Comparison of ENCODE assay signal across 11 cellular contexts in the genomic region with DNA sequence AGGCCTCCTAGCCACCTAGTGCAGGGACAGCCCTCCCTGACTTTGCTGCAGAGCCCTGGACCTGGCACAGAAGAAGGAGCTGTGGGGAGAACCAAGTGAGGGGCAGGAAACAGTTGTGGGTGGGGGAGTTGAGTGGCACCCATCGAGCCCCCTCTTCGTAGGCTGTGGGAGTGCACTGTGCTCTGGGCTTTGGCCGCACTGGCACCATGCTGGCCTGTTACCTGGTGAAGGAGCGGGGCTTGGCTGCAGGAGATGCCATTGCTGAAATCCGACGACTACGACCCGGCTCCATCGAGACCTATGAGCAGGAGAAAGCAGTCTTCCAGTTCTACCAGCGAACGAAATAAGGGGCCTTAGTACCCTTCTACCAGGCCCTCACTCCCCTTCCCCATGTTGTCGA. TPM values are rescaled to one million over a fixed set of nuclear protein-coding genes. Genes with fewer than 3 reads are reported as not detected.
DNase-seq lines count a peak whose midpoint lies in the region; ATAC-seq and TF ChIP-seq lines count a peak whose summit lies in the region.
"Had no signal": no experiment of that assay in that cellular context is flagged by ENCODE, and none has a peak within 500 bp of the region (broad histone marks: within the 10 kb centered on the region; RNA-seq: fewer than 3 reads in every experiment).

No MANE protein-coding gene starts in this region.

- peak overlapping the region in 7 of 12 donors; percentile 73 to 96 (median 78) for H3K4me3 ChIP-seq in heart left ventricle
- H3K4me3 ChIP-seq in right atrium auricular region, result peak overlapping the region in 1 of 2 donors; percentile 98
- peak overlapping the region; percentile 59 for H3K4me3 ChIP-seq in astrocyte of the spinal cord (ENCODE audit: low read depth, low read length)
- peak overlapping the region; percentile 82 to 91 (median 85) for H3K4me3 ChIP-seq in right lobe of liver
- no peak overlapping the region for H3K4me3 ChIP-seq in Karpas-422 (ENCODE audit: low read length)
- H3K4me3 ChIP-seq: BLaER1 treated with 17β-estradiol and CSF1 and Interleukin-3, amounts not matched to agents 10 nM and 100 nM had no signal

- peak overlapping the region; percentile 90 for H3K4me3 Mint-ChIP-seq in type B pancreatic cell

- intact Hi-C loops in heart left ventricle (cut with DNase I) (loop anchor here in 7 of 10 donors (1.0 to 10.0 kb wide), 5 partner anchors 73 to 250 kb away; partner anchors contain the start of gene PIGM (in 2 of the 7)), right lobe of liver (cut with DNase I) (no loop called here)

- no peaks in the 10 kb centered on the region for H3K36me3 Mint-ChIP-seq in type B pancreatic cell

- H3K4me1 ChIP-seq in heart left ventricle (peaks cover 0 to 25% (median 11%) of the 10 kb centered on the region in 12 donors), right atrium auricular region (peaks cover 0 to 21% of the 10 kb centered on the region in 2 donors), right lobe of liver (peaks cover 0 to 18% (median 6%) of the 10 kb centered on the region in 4 donors), Karpas-422 (ENCODE audit: low read length) (no peaks in the 10 kb centered on the region)

- no peaks in the 10 kb centered on the region for H4K20me1 ChIP-seq in Karpas-422 (ENCODE audit: insufficient read depth, low read depth, low read length)
- H4K20me1 ChIP-seq: BLaER1 treated with 17β-estradiol and CSF1 and Interleukin-3, amounts not matched to agents 10 nM and 100 nM had no signal

- in situ Hi-C loops in astrocyte of the spinal cord (cut with HindIII; ENCODE audit: low sequenced_read_pairs) (loop anchor here (25.0 kb wide), 1 partner anchor 105 kb away; no protein-coding TSS in a partner anchor), GM13976 (cut with MboI; ENCODE audit: low sequenced_read_pairs, unreplicated experiment) (loop anchor here (25.0 kb wide), 2 partner anchors 230 to 645 kb away; no protein-coding TSS in a partner anchor)

- H3K36me3 ChIP-seq in heart left ventricle (no peaks in the 10 kb centered on the region), right atrium auricular region (no peaks in the 10 kb centered on the region), right lobe of liver (no peaks in the 10 kb centered on the region), Karpas-422 (ENCODE audit: insufficient read depth, low read length) (no peaks in the 10 kb centered on the region)
- H3K36me3 ChIP-seq: BLaER1 treated with 17β-estradiol and CSF1 and Interleukin-3, amounts not matched to agents 10 nM and 100 nM had no signal

- ATAC-seq in heart left ventricle (no peak), right lobe of liver (no peak), HG02610 (IDR thresholded peaks at IDR 0.05; ENCODE audit: unreplicated experiment) (no peak)

- TF ChIP-seq CTCF in heart left ventricle (IDR thresholded peaks at IDR 0.05) (no peak), right atrium auricular region (IDR thresholded peaks at IDR 0.05) (no peak), astrocyte of the spinal cord (IDR thresholded peaks at IDR 0.05; ENCODE audit: low read depth, low read length) (no peak), right lobe of liver (IDR thresholded peaks at IDR 0.05) (no peak), type B pancreatic cell (conservative IDR thresholded peaks at IDR 0.05) (no peak), GM13976 (IDR thresholded peaks at IDR 0.05; ENCODE audit: borderline replicate concordance, control extremely low read depth, extremely low read depth, insufficient read depth, missing control alignments) (no peak)

- no peak for DNase-seq in heart left ventricle
- no peak for DNase-seq in right atrium auricular region (ENCODE audit: low spot score)
- DNase-seq in astrocyte of the spinal cord (ENCODE audit: low read depth, low spot score), result no peak
- DNase-seq in right lobe of liver, result no peak
- no peak for DNase-seq in type B pancreatic cell (ENCODE audit: extremely low spot score, unreplicated experiment)
- DNase-seq in Karpas-422, result no peak
- no peak for DNase-seq in GM13976 (ENCODE audit: low spot score)

- H3K27me3 ChIP-seq in heart left ventricle, result no peaks in the 10 kb centered on the region
- H3K27me3 ChIP-seq in right atrium auricular region, result no peaks in the 10 kb centered on the region
- H3K27me3 ChIP-seq in right lobe of liver, result no peaks in the 10 kb centered on the region
- no peaks in the 10 kb centered on the region for H3K27me3 ChIP-seq in Karpas-422 (ENCODE audit: low read length)

- TF ChIP-seq POLR2A in heart left ventricle (IDR thresholded peaks at IDR 0.05), result no peak
- TF ChIP-seq POLR2A in right lobe of liver (IDR thresholded peaks at IDR 0.05), result no peak

- peaks cover 7% of the 10 kb centered on the region for H3K27me3 Mint-ChIP-seq in type B pancreatic cell

- H3K4me1 Mint-ChIP-seq in type B pancreatic cell (ENCODE audit: unreplicated experiment), result peaks cover 14% of the 10 kb centered on the region

- H3K79me2 ChIP-seq in Karpas-422 (ENCODE audit: low read length), result no peaks in the 10 kb centered on the region

- no peaks in the 10 kb centered on the region for H3K9me2 ChIP-seq in Karpas-422 (replicated peaks; ENCODE audit: insufficient read depth, low read length)

- H3K27ac Mint-ChIP-seq in type B pancreatic cell, result no peak overlapping the region

- H3K9me3 Mint-ChIP-seq in type B pancreatic cell, result no peaks in the 10 kb centered on the region

- 95 to 97% (median 97%) methylated on average over 8 to 12 of the region's 12 CpGs for WGBS in heart left ventricle, 4 donors
- 100% methylated on average over 2 of the region's 12 CpGs for WGBS in right lobe of liver (ENCODE audit: insufficient coverage, low coverage, low lambda C conversion rate, missing lambda C conversion rate)

- no peak overlapping the region for H3K4me2 ChIP-seq in Karpas-422 (ENCODE audit: low read depth, low read length, poor library complexity, severe bottlenecking)
- H3K4me2 ChIP-seq: BLaER1 treated with 17β-estradiol and CSF1 and Interleukin-3, amounts not matched to agents 10 nM and 100 nM had no signal

- H2AFZ ChIP-seq in Karpas-422 (ENCODE audit: low read length), result no peak overlapping the region

- no peak overlapping the region for H3K9ac ChIP-seq in Karpas-422 (ENCODE audit: low read length)
- H3K9ac ChIP-seq: BLaER1 treated with 17β-estradiol and CSF1 and Interleukin-3, amounts not matched to agents 10 nM and 100 nM had no signal

- H3K27ac ChIP-seq in heart left ventricle (peak overlapping the region in 5 of 12 donors; percentile 76 to 91 (median 78)), right atrium auricular region (no peak overlapping the region), right lobe of liver (peak overlapping the region in 1 of 3 donors; percentile 90), Karpas-422 (ENCODE audit: low read length) (no peak overlapping the region)
- H3K27ac ChIP-seq: BLaER1 treated with 17β-estradiol and CSF1 and Interleukin-3, amounts not matched to agents 10 nM and 100 nM had no signal

- H3K9me3 ChIP-seq in heart left ventricle (no peaks in the 10 kb centered on the region), right atrium auricular region (no peaks in the 10 kb centered on the region), right lobe of liver (no peaks in the 10 kb centered on the region), Karpas-422 (ENCODE audit: low read length) (no peaks in the 10 kb centered on the region)

RNA-seq across cellular contexts. Expression of gene DUSP23, which starts 1.2 kb away (rescaled TPM):
- total RNA-seq in heart left ventricle, result 10 to 100 TPM in 8 of 9 donors, 1 to 10 TPM in 1; 10.0 to 30.3 (median 18.8) TPM
- polyA plus RNA-seq in heart left ventricle, result 10 to 100 TPM; 36.6 to 59.2 TPM
- total RNA-seq in right atrium auricular region, result 10 to 100 TPM; 42.9 to 58.8 TPM
- total RNA-seq in right lobe of liver, result 100 to 1,000 TPM in 1 of 6 experiments, 10 to 100 TPM in 5; 28.3 to 125 (median 69.4) TPM
- 24.0 and 37.7 TPM in 2 replicates for total RNA-seq in type B pancreatic cell (ENCODE audit: low replicate concordance)
- not detected in 2 replicates for total RNA-seq in Karpas-422 (2014; rRNA removed; shearing (Covaris generic); ENCODE audit: low replicate concordance)

RNA-seq across cellular contexts. Expression of gene FCRL6, which starts 20.2 kb away (rescaled TPM):
- total RNA-seq in heart left ventricle (1 to 10 TPM in 2 of 9 donors, under 1 TPM in 1, not detected in 6; 0.21 to 2.0 (median 1.9) TPM), right atrium auricular region (under 1 TPM in 1 of 2 donors, not detected in 1; 0.24 TPM), right lobe of liver (under 1 TPM in 4 of 6 experiments, not detected in 2; 0.40 to 0.62 (median 0.51) TPM), type B pancreatic cell (ENCODE audit: low replicate concordance) (not detected in 2 replicates)
- not detected for polyA plus RNA-seq in heart left ventricle
- total RNA-seq in Karpas-422 (2014; rRNA removed; shearing (Covaris generic); ENCODE audit: low replicate concordance), result not detected in 2 replicates
- total RNA-seq: fibroblast of lung, LHCN-M2 had no signal
- polyA plus RNA-seq: fibroblast of lung had no signal

RNA-seq across cellular contexts. Expression of gene SLAMF8, which starts 44.7 kb away (rescaled TPM):
- total RNA-seq in heart left ventricle, result 10 to 100 TPM in 1 of 9 donors, 1 to 10 TPM in 7, under 1 TPM in 1; 0.79 to 44.9 (median 1.8) TPM
- polyA plus RNA-seq in heart left ventricle, result 1 to 10 TPM in 1 of 2 donors, under 1 TPM in 1; 0.50 to 1.5 TPM
- 1 to 10 TPM; 1.0 to 4.2 TPM for total RNA-seq in right atrium auricular region
- total RNA-seq in right lobe of liver, result 1 to 10 TPM in 5 of 6 experiments, under 1 TPM in 1; 0.33 to 5.7 (median 2.5) TPM
- total RNA-seq in type B pancreatic cell (ENCODE audit: low replicate concordance), result not detected in 2 replicates
- total RNA-seq in Karpas-422 (2014; rRNA removed; shearing (Covaris generic); ENCODE audit: low replicate concordance), result not detected in 2 replicates
- total RNA-seq: fibroblast of lung, LHCN-M2 had no signal
- polyA plus RNA-seq: fibroblast of lung had no signal

Comparison
In these comparisons a context has a peak if more than half of its experiments do, and no peak if none do; other contexts are left out.
1. RNA of gene DUSP23, which starts 1.2 kb away (total RNA-seq): 28.3 to 125 TPM in right lobe of liver, 42.9 to 58.8 TPM in right atrium auricular region, 24.0 to 37.7 TPM in type B pancreatic cell and 10.0 to 30.3 TPM in heart left ventricle; not detected in Karpas-422; every median in the first group is over 10 times any median in the second.
2. intact Hi-C loops: an anchor here in heart left ventricle (1.0 to 10.0 kb wide); none called in right lobe of liver.